ENCODE assay signal across 8 cellular contexts in genomic region chr17:20226814-20227482, GRCh38.
DNase-seq lines count a peak whose midpoint lies in the region; ATAC-seq, FAIRE-seq and TF ChIP-seq lines count a peak whose summit lies in the region.

No MANE protein-coding gene starts in this region.

- DNase-seq in RCC 7860 (ENCODE audit: low spot score) = peak; percentile 22
- DNase-seq in activated T-cell treated with anti-CD3 and anti-CD28 coated beads, Interleukin-2, amount 50 U/mL, for 48 hours = peak; percentile 85 to 88
- DNase-seq in fibroblast of mammary gland (ENCODE audit: low read depth) = peak; percentile 76
- DNase-seq in nephron progenitor cell = peak; percentile 86
- peak; percentile 57 to 88 (median 73) for DNase-seq in stimulated activated naive CD4-positive, alpha-beta T cell (lab: John Stamatoyannopoulos, UW)

- H3K27ac Mint-ChIP-seq in nephron progenitor cell = no peak overlapping the region

- no peak for FAIRE-seq in RCC 7860 (lab: Jason Lieb, UNC)

- H3K27me3 Mint-ChIP-seq in nephron progenitor cell (ENCODE audit: low read depth, poor library complexity) = no peaks in the 10 kb centered on the region

- H3K36me3 Mint-ChIP-seq in nephron progenitor cell (ENCODE audit: low read depth) = peaks cover 7% of the 10 kb centered on the region

- TF ChIP-seq CTCF in GM12874 (IDR thresholded peaks at IDR 0.05; ENCODE audit: insufficient read depth, low read depth, low read length) (peak; percentile 82), fibroblast of mammary gland (conservative IDR thresholded peaks at IDR 0.05; ENCODE audit: control insufficient read depth, insufficient read depth, low read depth, low read length) (peak; percentile 85), nephron progenitor cell (IDR thresholded peaks at IDR 0.05) (peak; percentile 87)

- H3K4me1 Mint-ChIP-seq in nephron progenitor cell = peaks cover 12% of the 10 kb centered on the region

- peak; percentile 88 for TF ChIP-seq RAD21 in Ishikawa (IDR thresholded peaks at IDR 0.05; ENCODE audit: low read depth)

- H3K4me3 ChIP-seq in fibroblast of mammary gland (ENCODE audit: control insufficient read depth, low read depth, low read length) = no peak overlapping the region

- no peaks in the 10 kb centered on the region for H3K9me3 Mint-ChIP-seq in nephron progenitor cell

- ATAC-seq in HG02588 (IDR thresholded peaks at IDR 0.05; ENCODE audit: unreplicated experiment) = no peak

- TF ChIP-seq EP300 in Ishikawa (IDR thresholded peaks at IDR 0.05; ENCODE audit: borderline replicate concordance) = no peak

- H3K4me3 Mint-ChIP-seq in nephron progenitor cell = no peak overlapping the region

TF ChIP-seq in Ishikawa, 13 proteins besides CTCF, POLR2A, EP300 and RAD21:
- TF ChIP-seq NFIC (IDR thresholded peaks at IDR 0.05) (no peak), TEAD4 (IDR thresholded peaks at IDR 0.05) (no peak), YY1 (IDR thresholded peaks at IDR 0.05; ENCODE audit: low read depth) (no peak), ZBTB7A (IDR thresholded peaks at IDR 0.05; ENCODE audit: low read depth) (no peak), MAX (IDR thresholded peaks at IDR 0.05) (no peak), USF1 (IDR thresholded peaks at IDR 0.05) (no peak), CEBPB (IDR thresholded peaks at IDR 0.05) (no peak), CREB1 (IDR thresholded peaks at IDR 0.05; ENCODE audit: low read depth) (no peak), EGR1 (IDR thresholded peaks at IDR 0.05) (no peak), FOXM1 (IDR thresholded peaks at IDR 0.05; ENCODE audit: borderline replicate concordance, low read depth) (no peak), TAF1 (IDR thresholded peaks at IDR 0.05; ENCODE audit: low read depth) (no peak), REST (IDR thresholded peaks at IDR 0.05; ENCODE audit: low read depth) (no peak), TCF12 (IDR thresholded peaks at IDR 0.05; ENCODE audit: low read depth) (no peak)

Comparison
In these comparisons a context has a peak if more than half of its experiments do, and no peak if none do; other contexts are left out.
1. DNase-seq: peak in every context shown above with its lines; median percentile 86 in activated T-cell treated with anti-CD3 and anti-CD28 coated beads, Interleukin-2, amount 50 U/mL, for 48 hours; 86 in nephron progenitor cell; 76 in fibroblast of mammary gland; 73 in stimulated activated naive CD4-positive, alpha-beta T cell; 22 in RCC 7860.